In genomic region chr12:65856521-65856920, GRCh38 we compare ENCODE assay signal across 30 cellular contexts. TPM values are rescaled to one million over a fixed set of nuclear protein-coding genes. Genes with fewer than 3 reads are reported as not detected.
DNase-seq lines count a peak whose midpoint lies in the region; ATAC-seq, FAIRE-seq and TF ChIP-seq lines count a peak whose summit lies in the region.
"Had no signal": no experiment of that assay in that cellular context is flagged by ENCODE, and none has a peak within 500 bp of the region (broad histone marks: within the 10 kb centered on the region; RNA-seq: fewer than 3 reads in every experiment).

No MANE protein-coding gene starts in this region.

- TF ChIP-seq CTCF in WTC11 (IDR thresholded peaks at IDR 0.05) = no peak

- H3K79me1 ChIP-seq in mesenchymal stem cell (replicated peaks; ENCODE audit: low read length, poor library complexity, severe bottlenecking) = no peaks in the 10 kb centered on the region

- CTCF ChIA-PET in WTC11 (lab: Charles Lee) = no interaction called here
- CTCF ChIA-PET in activated CD4-positive, alpha-beta T cell treated with anti-CD3 and anti-CD28 coated beads for 36 hours (lab: Charles Lee) = no interaction called here

- H2BK5ac ChIP-seq in mesenchymal stem cell (ENCODE audit: low read depth, low read length, poor library complexity, severe bottlenecking) = no peak overlapping the region

- peak overlapping the region in 1 of 2 experiments; percentile 9 for H3K18ac ChIP-seq in mesenchymal stem cell (ENCODE audit: low read depth in 1 of 2, low read length in 2 of 2)

- H3K4me1 Mint-ChIP-seq in WTC11 = peaks cover 44% of the 10 kb centered on the region
- no peaks in the 10 kb centered on the region for H3K4me1 Mint-ChIP-seq in activated CD4-positive, alpha-beta T cell treated with anti-CD3 and anti-CD28 coated beads for 36 hours
- H3K4me1 Mint-ChIP-seq: IgD-negative memory B cell had no signal

- DNase-seq in H54 (ENCODE audit: insufficient read length, low spot score) (no peak), WTC11 (ENCODE audit: low spot score) (no peak), mesenchymal stem cell (no peak), urothelium cell line (ENCODE audit: low spot score) (no peak), NCI-H2029 treated with DMSO at 0.1 percent for 48 hours (lab: John Stamatoyannopoulos, UW) (no peak)
- no peak for DNase-seq in activated CD4-positive, alpha-beta T cell treated with anti-CD3 and anti-CD28 coated beads for 36 hours
- DNase-seq: activated CD8-positive, alpha-beta memory T cell treated with anti-CD3 and anti-CD28 coated beads, Interleukin-2, amount 50 U/mL, for 48 hours; activated CD8-positive, alpha-beta T cell treated with anti-CD3 and anti-CD28 coated beads for 36 hours; activated naive CD4-positive, alpha-beta T cell treated with Interleukin-2 at 50 U/mL for 16 hours; esophagus squamous epithelium; gastrocnemius medialis; kidney glomerular epithelial cell; NCI-H1048; NCI-H446 treated with DMSO at 0.1 percent for 48 hours; NCI-H774; ovary; small intestine; stimulated activated naive CD8-positive, alpha-beta T cell treated with anti-CD3 and anti-CD28 coated beads, Interleukin-15, Interleukin-2, amounts not matched to agents 100 U/mL and 50 U/mL, for 24 hours; testis; uterus had no signal

- no peaks in the 10 kb centered on the region for H3K9me3 ChIP-seq in mesenchymal stem cell (ENCODE audit: control insufficient read depth, low read length)
- H3K9me3 ChIP-seq: BLaER1, esophagus squamous epithelium, gastrocnemius medialis, ovary, testis, uterus had no signal

- POLR2A ChIA-PET in WTC11 (lab: Charles Lee) = no interaction called here
- POLR2A ChIA-PET in activated CD4-positive, alpha-beta T cell treated with anti-CD3 and anti-CD28 coated beads for 36 hours (lab: Charles Lee) = no interaction called here

- H2AK5ac ChIP-seq in mesenchymal stem cell (ENCODE audit: low read length, severe bottlenecking) = no peak overlapping the region

- no peak overlapping the region for H4K91ac ChIP-seq in mesenchymal stem cell (ENCODE audit: low read length)

- no peak for ATAC-seq in WTC11
- no peak for ATAC-seq in HG03175 (IDR thresholded peaks at IDR 0.05; ENCODE audit: unreplicated experiment)
- ATAC-seq in activated CD4-positive, alpha-beta T cell treated with anti-CD3 and anti-CD28 coated beads for 36 hours = no peak
- ATAC-seq: activated CD8-positive, alpha-beta T cell treated with anti-CD3 and anti-CD28 coated beads for 36 hours; gastrocnemius medialis; natural killer cell treated with Interleukin-12 subunit alpha and Interleukin-12 subunit beta and Interleukin-15 and Interleukin-18, amount 100 ng/mL, for 72 hours; stimulated activated naive CD8-positive, alpha-beta T cell treated with anti-CD3 and anti-CD28 coated beads, Interleukin-15, Interleukin-2, amounts not matched to agents 100 U/mL and 50 U/mL, for 24 hours had no signal

- no peak overlapping the region for H4K8ac ChIP-seq in mesenchymal stem cell (ENCODE audit: low read length)

- no peak overlapping the region for H3K4me2 ChIP-seq in mesenchymal stem cell (ENCODE audit: low read length, poor library complexity, severe bottlenecking)
- H3K4me2 ChIP-seq: BLaER1 had no signal

- no peak for TF ChIP-seq POLR2A in H54 (IDR thresholded peaks at IDR 0.05; ENCODE audit: low read depth, low read length)

- H3K79me2 ChIP-seq in ACC112 (ENCODE audit: control insufficient read depth, insufficient read depth, low read length, unreplicated experiment) = peaks cover 90% of the 10 kb centered on the region

- H3K4me3 Mint-ChIP-seq in WTC11 = no peak overlapping the region
- no peak overlapping the region for H3K4me3 Mint-ChIP-seq in activated CD4-positive, alpha-beta T cell treated with anti-CD3 and anti-CD28 coated beads for 36 hours
- H3K4me3 Mint-ChIP-seq: activated CD8-positive, alpha-beta T cell treated with anti-CD3 and anti-CD28 coated beads for 36 hours; activated T-helper 1 cell treated with anti-CD3 and anti-CD28 coated beads, Interleukin-12 subunit alpha, Interleukin-12 subunit beta, Interleukin-2, Interleukin-4 antibody, amounts not matched to agents 30 ng/mL and 10 ng/mL and 1 ng/mL, durations not matched to agents 14 hours and 24 hours and 36 hours; IgD-negative memory B cell; natural killer cell treated with Interleukin-12 subunit alpha and Interleukin-12 subunit beta and Interleukin-15 and Interleukin-18, amount 100 ng/mL, for 72 hours had no signal

- H2AFZ ChIP-seq in ACC112 (ENCODE audit: low read length, unreplicated experiment) (no peak overlapping the region), mesenchymal stem cell (ENCODE audit: low read depth, low read length) (no peak overlapping the region)

- peak overlapping the region; percentile 66; the same call in 1 of the 2 replicates for H3K27ac Mint-ChIP-seq in WTC11
- no peak overlapping the region for H3K27ac Mint-ChIP-seq in activated CD4-positive, alpha-beta T cell treated with anti-CD3 and anti-CD28 coated beads for 36 hours
- H3K27ac Mint-ChIP-seq: activated CD8-positive, alpha-beta T cell treated with anti-CD3 and anti-CD28 coated beads for 36 hours; activated T-helper 1 cell treated with anti-CD3 and anti-CD28 coated beads, Interleukin-12 subunit alpha, Interleukin-12 subunit beta, Interleukin-2, Interleukin-4 antibody, amounts not matched to agents 30 ng/mL and 10 ng/mL and 1 ng/mL, durations not matched to agents 14 hours and 24 hours and 36 hours; IgD-negative memory B cell; natural killer cell treated with Interleukin-12 subunit alpha and Interleukin-12 subunit beta and Interleukin-15 and Interleukin-18, amount 100 ng/mL, for 72 hours had no signal

- H2BK15ac ChIP-seq in mesenchymal stem cell (ENCODE audit: low read depth, poor library complexity, severe bottlenecking) = no peak overlapping the region

- FAIRE-seq in H54 (lab: Jason Lieb, UNC) (peak; percentile 53), urothelium cell line (lab: Jason Lieb, UNC) (no peak)
- FAIRE-seq: GM12878, GM19239, small intestine had no signal

- H3K14ac ChIP-seq in mesenchymal stem cell (ENCODE audit: low read length in 2 of 2) = no peak overlapping the region

- 100% methylated on average over 1 of the region's 1 CpG for WGBS in mesenchymal stem cell

- peaks cover 64% of the 10 kb centered on the region for H3K36me3 ChIP-seq in ACC112 (ENCODE audit: insufficient read depth, low read length)
- H3K36me3 ChIP-seq in mesenchymal stem cell (ENCODE audit: control insufficient read depth in 1 of 2, insufficient read depth in 2 of 2, low read depth in 1 of 2, low read length in 2 of 2) = peaks cover 17 to 95% of the 10 kb centered on the region in 2 experiments
- H3K36me3 ChIP-seq: BLaER1, esophagus squamous epithelium, gastrocnemius medialis, ovary, uterus had no signal

- H3K27me3 ChIP-seq in ACC112 (ENCODE audit: insufficient read depth, low read length) (no peaks in the 10 kb centered on the region), mesenchymal stem cell (ENCODE audit: control insufficient read depth in 1 of 2, insufficient read depth in 1 of 2, low read length in 2 of 2) (no peaks in the 10 kb centered on the region)
- H3K27me3 ChIP-seq: BLaER1, esophagus squamous epithelium, gastrocnemius medialis, ovary, testis, uterus had no signal

- peak overlapping the region; percentile 16 for H3K9ac ChIP-seq in mesenchymal stem cell (ENCODE audit: low read length)
- H3K9ac ChIP-seq: BLaER1 had no signal

- H2BK120ac ChIP-seq in mesenchymal stem cell (ENCODE audit: low read depth, low read length) = no peak overlapping the region

- no peak overlapping the region for H3K23ac ChIP-seq in mesenchymal stem cell (ENCODE audit: low read length in 2 of 2)

- H3K4me3 ChIP-seq in ACC112 (ENCODE audit: low read depth, low read length) = no peak overlapping the region
- peak overlapping the region in 1 of 2 experiments; percentile 35 for H3K4me3 ChIP-seq in mesenchymal stem cell (ENCODE audit: insufficient read depth in 1 of 2, low read depth in 1 of 2, low read length in 2 of 2)
- H3K4me3 ChIP-seq: BLaER1, esophagus squamous epithelium, gastrocnemius medialis, GM12878, lung, ovary, testis, uterus had no signal

- no peaks in the 10 kb centered on the region for H3K27me3 Mint-ChIP-seq in WTC11 (ENCODE audit: low read depth)
- H3K27me3 Mint-ChIP-seq in activated CD4-positive, alpha-beta T cell treated with anti-CD3 and anti-CD28 coated beads for 36 hours = peaks cover 4% of the 10 kb centered on the region

- H3K4ac ChIP-seq in mesenchymal stem cell (ENCODE audit: low read depth in 1 of 2, low read length in 2 of 2) = peak overlapping the region in 1 of 2 experiments; percentile 6

- H3K9me3 Mint-ChIP-seq in WTC11 = no peaks in the 10 kb centered on the region
- H3K9me3 Mint-ChIP-seq in activated CD4-positive, alpha-beta T cell treated with anti-CD3 and anti-CD28 coated beads for 36 hours (ENCODE audit: low read depth) = no peaks in the 10 kb centered on the region
- H3K9me3 Mint-ChIP-seq: activated CD8-positive, alpha-beta T cell treated with anti-CD3 and anti-CD28 coated beads for 36 hours; activated T-helper 1 cell treated with anti-CD3 and anti-CD28 coated beads, Interleukin-12 subunit alpha, Interleukin-12 subunit beta, Interleukin-2, Interleukin-4 antibody, amounts not matched to agents 30 ng/mL and 10 ng/mL and 1 ng/mL, durations not matched to agents 14 hours and 24 hours and 36 hours; IgD-negative memory B cell; natural killer cell treated with Interleukin-12 subunit alpha and Interleukin-12 subunit beta and Interleukin-15 and Interleukin-18, amount 100 ng/mL, for 72 hours had no signal

- H3K36me3 Mint-ChIP-seq in WTC11 = peaks cover 12% of the 10 kb centered on the region
- no peaks in the 10 kb centered on the region for H3K36me3 Mint-ChIP-seq in activated CD4-positive, alpha-beta T cell treated with anti-CD3 and anti-CD28 coated beads for 36 hours (ENCODE audit: low read depth)
- H3K36me3 Mint-ChIP-seq: natural killer cell treated with Interleukin-12 subunit alpha and Interleukin-12 subunit beta and Interleukin-15 and Interleukin-18, amount 100 ng/mL, for 72 hours had no signal

- H3K27ac ChIP-seq in ACC112 (ENCODE audit: low read depth, low read length) = peak overlapping the region; percentile 67
- H3K27ac ChIP-seq in mesenchymal stem cell (ENCODE audit: low read length, poor library complexity, severe bottlenecking) = peak overlapping the region; percentile 55
- H3K27ac ChIP-seq: BLaER1, esophagus squamous epithelium, gastrocnemius medialis, ovary, testis, uterus had no signal

- intact Hi-C loops in activated CD4-positive, alpha-beta T cell treated with anti-CD3 and anti-CD28 coated beads for 36 hours (cut with DNase I, micrococcal nuclease) = no loop called here

- no peak overlapping the region for H2BK12ac ChIP-seq in mesenchymal stem cell (ENCODE audit: low read length in 2 of 2)

- H3K4me1 ChIP-seq in ACC112 (ENCODE audit: control insufficient read depth, insufficient read depth, low read length, unreplicated experiment) = peaks cover 73% of the 10 kb centered on the region
- H3K4me1 ChIP-seq in mesenchymal stem cell (ENCODE audit: control insufficient read depth, insufficient read depth, low read depth, low read length) = peaks cover 10% of the 10 kb centered on the region
- H3K4me1 ChIP-seq: BLaER1, esophagus squamous epithelium, gastrocnemius medialis, testis, uterus had no signal

RNA-seq across cellular contexts. Expression of gene HMGA2, which starts 32.2 kb away (rescaled TPM):
- 93.6 to 98.7 TPM (median 95.9 TPM) in 3 replicates for total RNA-seq in WTC11 (2021)
- polyA plus RNA-seq in mesenchymal stem cell (2013, experiment 1 of 2) = 146 TPM
- 149 TPM for polyA plus RNA-seq in mesenchymal stem cell (2013, experiment 2 of 2)
- not detected for total RNA-seq in activated CD4-positive, alpha-beta T cell treated with anti-CD3 and anti-CD28 coated beads for 36 hours
- total RNA-seq: activated CD8-positive, alpha-beta T cell treated with anti-CD3 and anti-CD28 coated beads for 36 hours; natural killer cell treated with Interleukin-12 subunit alpha and Interleukin-12 subunit beta and Interleukin-15 and Interleukin-18, amount 100 ng/mL, for 72 hours; T-helper 2 cell treated with Interferon-gamma antibody and Interleukin-4, amounts not matched to agents 100 ng/mL and 5 ng/mL, for 36 hours had no signal
- polyA plus RNA-seq: IgD-negative memory B cell had no signal

Comparison
In these comparisons a context has a peak if more than half of its experiments do, and no peak if none do; other contexts are left out.
1. RNA of gene HMGA2, which starts 32.2 kb away (total RNA-seq): 93.6 to 98.7 TPM in WTC11; not detected in activated CD4-positive, alpha-beta T cell treated with anti-CD3 and anti-CD28 coated beads for 36 hours; every median in the first group is over 10 times any median in the second.